ENCODE assay signal across 8 cellular contexts in genomic region chr19:21569497-21569870, GRCh38.
A peak's percentile ranks its signal among the peaks of the same experiment; 100 is the strongest.
DNase-seq lines count a peak whose midpoint lies in the region; FAIRE-seq and TF ChIP-seq lines count a peak whose summit lies in the region.

No MANE protein-coding gene starts in this region.

- H3K9me3 Mint-ChIP-seq in nephron progenitor cell: peaks cover 86% of the 10 kb centered on the region

- no peak overlapping the region for H3K27ac Mint-ChIP-seq in nephron progenitor cell

- TF ChIP-seq CTCF in nephron progenitor cell (IDR thresholded peaks at IDR 0.05): no peak

- FAIRE-seq in urothelium cell line (lab: Jason Lieb, UNC): no peak

- no peaks in the 10 kb centered on the region for H3K36me3 Mint-ChIP-seq in nephron progenitor cell (ENCODE audit: low read depth)

- no peaks in the 10 kb centered on the region for H3K27me3 Mint-ChIP-seq in nephron progenitor cell (ENCODE audit: low read depth, poor library complexity)

- DNase-seq in H4 (ENCODE audit: low spot score): peak; percentile 64
- peak; percentile 25 for DNase-seq in activated CD4-positive, alpha-beta T cell treated with anti-CD3 and anti-CD28 coated beads, Interleukin-2, amount 50 U/mL, for 1 hour
- DNase-seq in head of caudate nucleus: peak in 31 of 42 donors; percentile 22 to 79 (median 56)
- DNase-seq in stimulated activated CD4-positive, alpha-beta T cell treated with anti-CD3 and anti-CD28 coated beads, Interleukin-4, amount 100 ng/mL, for 1 hour: peak; percentile 63
- no peak for DNase-seq in SIG-M5 treated with dmso at 0.1 percent for 504 hours (lab: John Stamatoyannopoulos, UW; ENCODE audit: unreplicated experiment)
- DNase-seq in nephron progenitor cell: no peak
- DNase-seq in urothelium cell line (ENCODE audit: low spot score): no peak
- DNase-seq in GDM1 (lab: John Stamatoyannopoulos, UW): no peak

- no peaks in the 10 kb centered on the region for H3K4me1 Mint-ChIP-seq in nephron progenitor cell

- intact Hi-C loops in head of caudate nucleus (cut with DNase I): no loop called here

- H3K4me3 Mint-ChIP-seq in nephron progenitor cell: no peak overlapping the region

Comparison
In these comparisons a context has a peak if more than half of its experiments do, and no peak if none do; other contexts are left out.
1. DNase-seq: peak in H4 (single experiment), activated CD4-positive, alpha-beta T cell treated with anti-CD3 and anti-CD28 coated beads, Interleukin-2, amount 50 U/mL, for 1 hour (single experiment), head of caudate nucleus (31 of 42) and stimulated activated CD4-positive, alpha-beta T cell treated with anti-CD3 and anti-CD28 coated beads, Interleukin-4, amount 100 ng/mL, for 1 hour (single experiment); none in SIG-M5 treated with dmso at 0.1 percent for 504 hours (single experiment), nephron progenitor cell (single experiment), urothelium cell line (single experiment) and GDM1 (single experiment).